In the genomic region with DNA sequence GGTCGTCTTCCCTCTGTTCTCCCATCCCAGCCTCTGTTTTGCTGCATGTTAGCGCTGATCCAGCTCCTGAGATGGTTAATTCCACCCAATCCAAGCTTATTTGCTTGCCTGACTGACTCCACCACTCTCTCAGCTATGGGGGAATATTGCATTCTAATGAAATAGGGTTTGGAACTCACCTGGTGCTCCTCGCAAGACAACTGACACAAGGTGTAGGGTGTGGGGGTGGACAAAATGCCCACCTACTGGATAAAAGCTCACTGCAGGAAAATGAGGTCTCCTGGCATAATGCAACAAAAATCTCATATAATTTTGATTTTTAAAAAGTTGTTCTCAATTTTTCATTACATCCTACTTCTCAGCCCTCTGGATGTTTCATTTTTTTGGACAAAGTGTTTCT, we compare ENCODE assay signal across 9 cellular contexts.
"Had no signal": no experiment of that assay in that cellular context is flagged by ENCODE, and none has a peak within 500 bp of the region (broad histone marks: within the 10 kb centered on the region; RNA-seq: fewer than 3 reads in every experiment).

No MANE protein-coding gene starts in this region.

- H3K9me3 ChIP-seq: HAP-1 had no signal

- ATAC-seq: GM23338, HCT116 had no signal

- H3K27ac ChIP-seq: GM23248 had no signal

- DNase-seq: GM23248, GOT3, H7, H9, HCEC 1CT, HFFc6 had no signal

- H3K4me1 ChIP-seq: HAP-1 had no signal

- H3K36me3 ChIP-seq: HAP-1 had no signal

- H3K4me3 ChIP-seq: GM23248, GM23338, HAP-1 had no signal
